8 cellular contexts compared by ENCODE assay signal in the genomic region with DNA sequence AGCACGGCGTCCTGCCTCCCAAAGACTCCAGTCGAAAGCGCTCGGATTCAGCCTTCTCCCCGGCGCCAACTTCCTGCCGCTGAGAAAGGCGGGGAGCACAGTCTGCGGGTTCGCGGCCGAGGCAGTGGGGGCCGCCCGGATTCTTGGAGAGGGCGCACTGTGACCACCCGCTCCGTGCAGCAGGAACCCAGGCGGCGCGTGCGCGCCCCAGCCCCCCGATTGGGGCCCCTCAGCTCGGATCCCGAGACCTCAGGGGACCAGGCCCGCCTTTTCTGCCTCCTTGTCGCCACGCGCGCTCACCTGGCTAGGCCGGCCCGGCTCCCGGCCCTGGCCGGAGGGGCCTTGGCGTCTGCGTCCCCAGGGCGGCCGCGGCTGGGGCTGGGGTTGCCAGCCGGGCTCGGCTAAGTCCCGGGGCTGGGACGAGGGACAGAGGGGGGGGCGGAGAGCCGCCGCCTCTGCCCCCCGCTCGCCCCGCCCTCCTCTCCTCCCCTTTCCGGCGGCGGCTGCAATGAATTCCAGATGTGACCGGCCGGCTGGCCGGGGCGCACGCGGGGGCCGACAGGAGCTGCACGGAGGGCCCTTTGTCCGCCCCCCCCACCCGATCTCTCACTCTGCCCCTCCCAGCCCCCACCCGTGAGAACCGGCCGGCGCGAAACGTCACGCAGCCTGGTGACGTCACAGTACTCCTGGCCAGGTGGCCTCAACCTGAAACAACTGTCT. TPM values are rescaled to one million over a fixed set of nuclear protein-coding genes. Genes with fewer than 3 reads are reported as not detected.
DNase-seq lines count a peak whose midpoint lies in the region; ATAC-seq and TF ChIP-seq lines count a peak whose summit lies in the region.

A gene with protein sequence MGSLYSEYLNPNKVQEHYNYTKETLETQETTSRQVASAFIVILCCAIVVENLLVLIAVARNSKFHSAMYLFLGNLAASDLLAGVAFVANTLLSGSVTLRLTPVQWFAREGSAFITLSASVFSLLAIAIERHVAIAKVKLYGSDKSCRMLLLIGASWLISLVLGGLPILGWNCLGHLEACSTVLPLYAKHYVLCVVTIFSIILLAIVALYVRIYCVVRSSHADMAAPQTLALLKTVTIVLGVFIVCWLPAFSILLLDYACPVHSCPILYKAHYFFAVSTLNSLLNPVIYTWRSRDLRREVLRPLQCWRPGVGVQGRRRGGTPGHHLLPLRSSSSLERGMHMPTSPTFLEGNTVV (minus strand): TSS at position 428 of the 720 bp plus-strand sequence. CDS start 6,426 bp downstream, outside the sequence.

- WGBS in mesenchymal stem cell = under 1% methylated on average over 50 of the region's 71 CpGs

- no peak within 1 kb of the TSS for H3K27ac ChIP-seq in mesenchymal stem cell (ENCODE audit: low read length, poor library complexity, severe bottlenecking)

- peak within 1 kb of the TSS; percentile 62 to 90 for H2BK12ac ChIP-seq in mesenchymal stem cell (ENCODE audit: low read length in 2 of 2)

- H4K8ac ChIP-seq in mesenchymal stem cell (ENCODE audit: low read length) = peak within 1 kb of the TSS; percentile 67

- H3K4me1 ChIP-seq in mesenchymal stem cell (ENCODE audit: control insufficient read depth, insufficient read depth, low read depth, low read length) = peaks cover 14% of the 10 kb centered on the region

- H2AFZ ChIP-seq in mesenchymal stem cell (ENCODE audit: low read depth, low read length) = peak within 1 kb of the TSS; percentile 93

- H3K4me1 Mint-ChIP-seq in effector memory CD8-positive, alpha-beta T cell (ENCODE audit: low read depth in 2 of 2) = peaks cover 22 to 31% of the 10 kb centered on the region in 2 donors

- peak within 1 kb of the TSS; percentile 91 for H4K91ac ChIP-seq in mesenchymal stem cell (ENCODE audit: low read length)

- H2BK5ac ChIP-seq in mesenchymal stem cell (ENCODE audit: low read depth, low read length, poor library complexity, severe bottlenecking) = no peak within 1 kb of the TSS

- peak within 1 kb of the TSS; percentile 97 for H2BK120ac ChIP-seq in mesenchymal stem cell (ENCODE audit: low read depth, low read length)

- H3K18ac ChIP-seq in mesenchymal stem cell (ENCODE audit: low read depth in 1 of 2, low read length in 2 of 2) = peak within 1 kb of the TSS; percentile 93 to 99

- peak; percentile 46 for ATAC-seq in HG03135 (IDR thresholded peaks at IDR 0.05; ENCODE audit: unreplicated experiment)
- peak; percentile 54 for ATAC-seq in effector memory CD8-positive, alpha-beta T cell (replicated peaks)

- H3K27ac Mint-ChIP-seq in effector memory CD8-positive, alpha-beta T cell = peak within 1 kb of the TSS; percentile 92 to 95

- no peaks in the 10 kb centered on the region for H3K27me3 ChIP-seq in mesenchymal stem cell (ENCODE audit: control insufficient read depth in 1 of 2, insufficient read depth in 1 of 2, low read length in 2 of 2)

- peaks cover 29% of the 10 kb centered on the region for H3K36me3 Mint-ChIP-seq in effector memory CD8-positive, alpha-beta T cell (ENCODE audit: insufficient read depth)

- TF ChIP-seq CTCF in GM10266 (IDR thresholded peaks at IDR 0.05; ENCODE audit: control insufficient read depth, insufficient read depth, low read depth, missing control alignments) = peak; percentile 0

- H3K79me1 ChIP-seq in mesenchymal stem cell (replicated peaks; ENCODE audit: low read length, poor library complexity, severe bottlenecking) = peaks cover 12% of the 10 kb centered on the region

- peak within 1 kb of the TSS; percentile 96 for H2BK15ac ChIP-seq in mesenchymal stem cell (ENCODE audit: low read depth, poor library complexity, severe bottlenecking)

- H2AK5ac ChIP-seq in mesenchymal stem cell (ENCODE audit: low read length, severe bottlenecking) = no peak within 1 kb of the TSS

- H3K36me3 ChIP-seq in mesenchymal stem cell (ENCODE audit: control insufficient read depth in 1 of 2, insufficient read depth in 2 of 2, low read depth in 1 of 2, low read length in 2 of 2) = no peaks in the 10 kb centered on the region

- peak within 1 kb of the TSS; percentile 85 to 93 for H3K4me3 ChIP-seq in mesenchymal stem cell (ENCODE audit: insufficient read depth in 1 of 2, low read depth in 1 of 2, low read length in 2 of 2)

- H3K27me3 Mint-ChIP-seq in effector memory CD8-positive, alpha-beta T cell = no peaks in the 10 kb centered on the region

- peak within 1 kb of the TSS; percentile 53 to 66 for H3K23ac ChIP-seq in mesenchymal stem cell (ENCODE audit: low read length in 2 of 2)

- peak within 1 kb of the TSS; percentile 26 to 97 for H3K14ac ChIP-seq in mesenchymal stem cell (ENCODE audit: low read length in 2 of 2)

- DNase-seq in GM10266 (ENCODE audit: extremely low spot score) = peak; percentile 92
- DNase-seq in NCI-H82 treated with DMSO at 0.1 percent for 48 hours (lab: John Stamatoyannopoulos, UW; ENCODE audit: unreplicated experiment) = peak; percentile 3
- peak; percentile 90 for DNase-seq in activated CD8-positive, alpha-beta memory T cell treated with anti-CD3 and anti-CD28 coated beads for 24 hours
- peak; percentile 67 to 74 (median 73) for DNase-seq in effector memory CD8-positive, alpha-beta T cell
- DNase-seq in mesenchymal stem cell = peak; percentile 80
- DNase-seq in stimulated activated CD8-positive, alpha-beta memory T cell treated with anti-CD3 and anti-CD28 coated beads, Interleukin-15, amount 100 ng/mL, for 4 hours (ENCODE audit: low read depth in 2 of 2) = peak; percentile 42 to 47
- DNase-seq in midbrain (lab: John Stamatoyannopoulos, UW) = no peak

- no peaks in the 10 kb centered on the region for H3K9me3 ChIP-seq in mesenchymal stem cell (ENCODE audit: control insufficient read depth, low read length)

- peak within 1 kb of the TSS; percentile 86 for H3K4me2 ChIP-seq in mesenchymal stem cell (ENCODE audit: low read length, poor library complexity, severe bottlenecking)

- peak within 1 kb of the TSS; percentile 90 to 91 for H3K4me3 Mint-ChIP-seq in effector memory CD8-positive, alpha-beta T cell

- H3K4ac ChIP-seq in mesenchymal stem cell (ENCODE audit: low read depth in 1 of 2, low read length in 2 of 2) = peak within 1 kb of the TSS; percentile 71 to 84

- no peaks in the 10 kb centered on the region for H3K9me3 Mint-ChIP-seq in effector memory CD8-positive, alpha-beta T cell

- H3K9ac ChIP-seq in mesenchymal stem cell (ENCODE audit: low read length) = peak within 1 kb of the TSS; percentile 94

RNA-seq across cellular contexts. Expression of the gene that starts here (rescaled TPM):
- polyA plus RNA-seq in mesenchymal stem cell (2013, experiment 1 of 2) = 8.7 TPM
- polyA plus RNA-seq in mesenchymal stem cell (2013, experiment 2 of 2) = 8.2 TPM
